26 cellular contexts compared by ENCODE assay signal in the genomic region with DNA sequence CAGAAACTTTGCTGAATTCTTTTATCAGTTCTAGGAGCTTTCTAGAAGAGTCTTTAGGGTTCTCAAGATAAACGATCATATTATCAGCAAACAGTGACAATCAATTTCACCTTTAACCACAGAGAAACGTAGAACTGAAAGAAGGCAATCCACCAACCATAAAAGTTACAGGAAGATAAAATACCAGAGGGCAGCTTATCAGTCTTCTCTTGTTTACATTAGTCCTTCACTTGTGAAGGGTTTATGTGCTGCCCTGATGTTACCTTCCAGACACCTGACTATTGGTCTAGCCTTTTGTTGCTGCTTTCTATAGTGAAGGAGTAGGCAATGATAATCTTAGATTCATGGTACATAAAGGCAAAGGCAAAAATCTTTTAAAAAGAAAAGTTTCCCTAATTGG.
DNase-seq lines count a peak whose midpoint lies in the region; ATAC-seq, FAIRE-seq and TF ChIP-seq lines count a peak whose summit lies in the region.
"Had no signal": no experiment of that assay in that cellular context is flagged by ENCODE, and none has a peak within 500 bp of the region (broad histone marks: within the 10 kb centered on the region; RNA-seq: fewer than 3 reads in every experiment).

No MANE protein-coding gene starts in this region.

- H3K4me1 ChIP-seq in astrocyte (ENCODE audit: insufficient read depth, low read length), result no peaks in the 10 kb centered on the region
- no peaks in the 10 kb centered on the region for H3K4me1 ChIP-seq in left lung
- H3K4me1 ChIP-seq in neural progenitor cell, result no peaks in the 10 kb centered on the region
- H3K4me1 ChIP-seq: BLaER1 treated with 17β-estradiol and CSF1 and Interleukin-3, amounts not matched to agents 10 nM and 100 nM; Peyer's patch had no signal

- H3K9ac ChIP-seq in astrocyte (ENCODE audit: low read length) (no peak overlapping the region), neural progenitor cell (no peak overlapping the region)
- H3K9ac ChIP-seq: BLaER1 treated with 17β-estradiol and CSF1 and Interleukin-3, amounts not matched to agents 10 nM and 100 nM had no signal

- FAIRE-seq in astrocyte (lab: Jason Lieb, UNC), result no peak
- FAIRE-seq: GM19239, H1 had no signal

- H3K4me2 ChIP-seq in astrocyte (ENCODE audit: low read length) (no peak overlapping the region), neural progenitor cell (no peak overlapping the region)
- H3K4me2 ChIP-seq: BLaER1 treated with 17β-estradiol and CSF1 and Interleukin-3, amounts not matched to agents 10 nM and 100 nM had no signal

- H3K27ac Mint-ChIP-seq in astrocyte (ENCODE audit: unreplicated experiment), result peak overlapping the region; percentile 12
- no peak overlapping the region for H3K27ac Mint-ChIP-seq in stimulated activated effector memory CD8-positive, alpha-beta T cell treated with anti-CD3 and anti-CD28 coated beads, Interleukin-12 subunit alpha, Interleukin-12 subunit beta, amount 100 ng/mL, for 72 hours
- no peak overlapping the region for H3K27ac Mint-ChIP-seq in neural progenitor cell
- H3K27ac Mint-ChIP-seq: CD8-positive, alpha-beta T cell had no signal

- no peaks in the 10 kb centered on the region for H3K4me1 Mint-ChIP-seq in astrocyte (ENCODE audit: low read depth, unreplicated experiment)
- no peaks in the 10 kb centered on the region for H3K4me1 Mint-ChIP-seq in stimulated activated effector memory CD8-positive, alpha-beta T cell treated with anti-CD3 and anti-CD28 coated beads, Interleukin-12 subunit alpha, Interleukin-12 subunit beta, amount 100 ng/mL, for 72 hours
- H3K4me1 Mint-ChIP-seq in neural progenitor cell, result no peaks in the 10 kb centered on the region

- H3K4me3 ChIP-seq in astrocyte (ENCODE audit: insufficient read depth, low read depth, low read length) (no peak overlapping the region), left lung (no peak overlapping the region), neural progenitor cell (no peak overlapping the region)
- H3K4me3 ChIP-seq: BLaER1 treated with 17β-estradiol and CSF1 and Interleukin-3, amounts not matched to agents 10 nM and 100 nM; Peyer's patch had no signal

- H3K4me3 Mint-ChIP-seq in astrocyte (ENCODE audit: unreplicated experiment), result no peak overlapping the region
- H3K4me3 Mint-ChIP-seq in stimulated activated effector memory CD8-positive, alpha-beta T cell treated with anti-CD3 and anti-CD28 coated beads, Interleukin-12 subunit alpha, Interleukin-12 subunit beta, amount 100 ng/mL, for 72 hours, result no peak overlapping the region
- no peak overlapping the region for H3K4me3 Mint-ChIP-seq in neural progenitor cell
- H3K4me3 Mint-ChIP-seq: CD8-positive, alpha-beta T cell had no signal

- ATAC-seq in left lung, result peak; percentile 80
- no peak for ATAC-seq in stimulated activated effector memory CD8-positive, alpha-beta T cell treated with anti-CD3 and anti-CD28 coated beads, Interleukin-12 subunit alpha, Interleukin-12 subunit beta, amount 100 ng/mL, for 72 hours
- ATAC-seq: CD8-positive, alpha-beta T cell; SK-N-SH treated with all-trans-retinoic acid at 6 μM for 48 hours had no signal

- H3K27me3 ChIP-seq in astrocyte (ENCODE audit: insufficient read depth, low read length) (no peaks in the 10 kb centered on the region), left lung (peaks cover 0 to 12% of the 10 kb centered on the region in 2 donors), neural progenitor cell (peaks cover 22% of the 10 kb centered on the region)
- H3K27me3 ChIP-seq: BLaER1 treated with 17β-estradiol and CSF1 and Interleukin-3, amounts not matched to agents 10 nM and 100 nM; Peyer's patch had no signal

- intact Hi-C loops in left lung (cut with DNase I), result no loop called here

- TF ChIP-seq CTCF in astrocyte (IDR thresholded peaks at IDR 0.05; ENCODE audit: insufficient read depth, low read depth, low read length), result no peak
- no peak for TF ChIP-seq CTCF in left lung (IDR thresholded peaks at IDR 0.05)
- no peak for TF ChIP-seq CTCF in neural progenitor cell (IDR thresholded peaks at IDR 0.05)

- H3K79me2 ChIP-seq in astrocyte (ENCODE audit: insufficient read depth, low read length) (no peaks in the 10 kb centered on the region), neural progenitor cell (ENCODE audit: low read depth) (no peaks in the 10 kb centered on the region)

- H3K9me3 ChIP-seq in astrocyte (ENCODE audit: insufficient read depth, low read depth, low read length), result no peaks in the 10 kb centered on the region
- no peaks in the 10 kb centered on the region for H3K9me3 ChIP-seq in left lung
- H3K9me3 ChIP-seq in neural progenitor cell (ENCODE audit: low read depth), result no peaks in the 10 kb centered on the region
- H3K9me3 ChIP-seq: BLaER1 treated with 17β-estradiol and CSF1 and Interleukin-3, amounts not matched to agents 10 nM and 100 nM; Peyer's patch had no signal

- DNase-seq in HuH-7 (ENCODE audit: low spot score) (peak; percentile 64), astrocyte (ENCODE audit: low read depth) (no peak), left lung (no peak), DMS153 treated with DMSO at 0.1 percent for 48 hours (lab: John Stamatoyannopoulos, UW; ENCODE audit: unreplicated experiment) (no peak), hepatic stellate cell (ENCODE audit: low spot score) (no peak), neural progenitor cell (ENCODE audit: low spot score) (no peak)
- no peak for DNase-seq in stimulated activated effector memory CD8-positive, alpha-beta T cell treated with anti-CD3 and anti-CD28 coated beads, Interleukin-12 subunit alpha, Interleukin-12 subunit beta, amount 100 ng/mL, for 72 hours (ENCODE audit: low spot score in 2 of 2)
- DNase-seq: ACHN; Calu3; CD8-positive, alpha-beta T cell; DMS153; EL; GF-D8; KG1; NCI-H1105; NCI-H146; NCI-H2029; NCI-H345; NCI-H524; NCI-H774; NK-92 treated with Interleukin-12 subunit alpha and Interleukin-12 subunit beta, amount 100 ng/mL, for 24 hours; Peyer's patch had no signal

- H2AFZ ChIP-seq in astrocyte (ENCODE audit: low read depth, low read length) (no peak overlapping the region), neural progenitor cell (replicated peaks) (no peak overlapping the region)

- no peaks in the 10 kb centered on the region for H3K36me3 Mint-ChIP-seq in astrocyte (ENCODE audit: low read depth, unreplicated experiment)
- no peaks in the 10 kb centered on the region for H3K36me3 Mint-ChIP-seq in stimulated activated effector memory CD8-positive, alpha-beta T cell treated with anti-CD3 and anti-CD28 coated beads, Interleukin-12 subunit alpha, Interleukin-12 subunit beta, amount 100 ng/mL, for 72 hours
- no peaks in the 10 kb centered on the region for H3K36me3 Mint-ChIP-seq in neural progenitor cell
- H3K36me3 Mint-ChIP-seq: CD8-positive, alpha-beta T cell had no signal

- no peaks in the 10 kb centered on the region for H4K20me1 ChIP-seq in astrocyte (ENCODE audit: insufficient read depth, low read length)
- H4K20me1 ChIP-seq in neural progenitor cell (ENCODE audit: low read depth), result no peaks in the 10 kb centered on the region
- H4K20me1 ChIP-seq: BLaER1 treated with 17β-estradiol and CSF1 and Interleukin-3, amounts not matched to agents 10 nM and 100 nM had no signal

- H3K27ac ChIP-seq in astrocyte (ENCODE audit: low read depth, low read length) (no peak overlapping the region), left lung (no peak overlapping the region), neural progenitor cell (no peak overlapping the region)
- H3K27ac ChIP-seq: BLaER1 treated with 17β-estradiol and CSF1 and Interleukin-3, amounts not matched to agents 10 nM and 100 nM; Peyer's patch had no signal

- H3K36me3 ChIP-seq in astrocyte (ENCODE audit: insufficient read depth, low read length), result no peaks in the 10 kb centered on the region
- H3K36me3 ChIP-seq in left lung, result no peaks in the 10 kb centered on the region
- H3K36me3 ChIP-seq in neural progenitor cell, result no peaks in the 10 kb centered on the region
- H3K36me3 ChIP-seq: BLaER1 treated with 17β-estradiol and CSF1 and Interleukin-3, amounts not matched to agents 10 nM and 100 nM; Peyer's patch had no signal

- H3K9me3 Mint-ChIP-seq in astrocyte (ENCODE audit: unreplicated experiment) (no peaks in the 10 kb centered on the region), neural progenitor cell (no peaks in the 10 kb centered on the region)
- peaks cover 2% of the 10 kb centered on the region for H3K9me3 Mint-ChIP-seq in stimulated activated effector memory CD8-positive, alpha-beta T cell treated with anti-CD3 and anti-CD28 coated beads, Interleukin-12 subunit alpha, Interleukin-12 subunit beta, amount 100 ng/mL, for 72 hours
- H3K9me3 Mint-ChIP-seq: CD8-positive, alpha-beta T cell had no signal

- no peaks in the 10 kb centered on the region for H3F3A ChIP-seq in neural progenitor cell (ENCODE audit: low read depth)

- H3K27me3 Mint-ChIP-seq in astrocyte (ENCODE audit: low read depth, unreplicated experiment), result no peaks in the 10 kb centered on the region
- peaks cover 3% of the 10 kb centered on the region for H3K27me3 Mint-ChIP-seq in neural progenitor cell (ENCODE audit: insufficient read depth, low read depth)
